ENCODE assay signal across 9 cellular contexts in the genomic region with DNA sequence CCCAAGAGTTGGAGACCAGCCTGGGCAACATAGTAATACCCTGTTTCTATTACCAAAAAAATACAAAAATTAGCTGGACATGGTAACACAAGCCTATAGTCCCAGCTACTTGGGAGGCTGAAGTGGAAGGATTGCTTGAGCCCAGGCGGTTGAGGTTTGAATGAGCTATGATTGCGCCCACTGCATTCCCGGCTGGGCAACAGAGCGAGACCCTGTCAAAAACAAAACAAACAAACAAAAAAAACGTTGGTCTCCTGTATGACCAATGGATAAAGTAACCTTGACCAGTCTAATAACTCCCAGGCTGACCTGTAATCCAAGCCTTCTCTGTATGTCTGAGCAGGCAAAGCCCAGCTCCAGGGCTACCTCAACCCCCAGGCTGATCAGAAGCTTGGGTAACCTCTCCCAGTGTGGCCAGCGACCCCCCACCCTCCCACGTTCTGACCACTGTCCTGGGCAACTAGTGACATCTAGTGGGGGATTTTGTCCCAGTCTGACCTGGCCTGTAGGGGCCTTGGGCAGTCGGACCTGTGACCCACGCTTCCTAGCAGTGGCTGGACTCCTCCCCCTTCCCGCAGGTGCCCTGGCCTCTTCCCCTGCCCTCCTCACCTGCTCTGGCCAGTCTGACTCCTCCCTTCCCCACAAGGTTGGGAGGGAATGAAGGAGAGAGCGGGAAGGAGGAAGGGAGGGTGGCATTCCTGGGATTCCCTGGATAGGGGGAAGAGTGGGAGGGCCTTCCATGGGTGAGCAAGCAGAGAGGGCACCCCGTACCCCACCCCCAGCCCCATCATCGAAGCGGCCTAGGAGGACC. TPM values are rescaled to one million over a fixed set of nuclear protein-coding genes. Genes with fewer than 3 reads are reported as not detected.
DNase-seq lines count a peak whose midpoint lies in the region; ATAC-seq and TF ChIP-seq lines count a peak whose summit lies in the region.
"Had no signal": no experiment of that assay in that cellular context is flagged by ENCODE, and none has a peak within 500 bp of the region (broad histone marks: within the 10 kb centered on the region; RNA-seq: fewer than 3 reads in every experiment).

No MANE protein-coding gene starts in this region.

- H3K4me3 Mint-ChIP-seq in Caco-2 (ENCODE audit: unreplicated experiment): peak overlapping the region; percentile 82
- H3K4me3 Mint-ChIP-seq in activated naive CD4-positive, alpha-beta T cell treated with anti-CD3 and anti-CD28 coated beads, Interleukin-2, amount 10 ng/mL, durations not matched to agents 7 days and 5 days: no peak overlapping the region
- H3K4me3 Mint-ChIP-seq in activated CD4-positive, alpha-beta T cell treated with anti-CD3 and anti-CD28 coated beads, Interleukin-2, amount 10 ng/mL, durations not matched to agents 24 days and 14 days: no peak overlapping the region

- peak; percentile 98 to 99 for DNase-seq in Caco-2
- peak; percentile 2 for DNase-seq in NCI-H1092 (lab: John Stamatoyannopoulos, UW)
- peak; percentile 32 for DNase-seq in choroid plexus epithelial cell (ENCODE audit: low read depth)
- peak; percentile 80 for DNase-seq in lower lobe of right lung
- DNase-seq in activated naive CD4-positive, alpha-beta T cell treated with anti-CD3 and anti-CD28 coated beads, Interleukin-2, amount 10 ng/mL, durations not matched to agents 7 days and 5 days: no peak
- no peak for DNase-seq in activated CD4-positive, alpha-beta T cell treated with anti-CD3 and anti-CD28 coated beads, Interleukin-2, amount 10 ng/mL, durations not matched to agents 24 days and 14 days
- no peak for DNase-seq in NCI-H82 treated with DMSO at 0.1 percent for 48 hours (lab: John Stamatoyannopoulos, UW; ENCODE audit: unreplicated experiment)

- H3K9me3 ChIP-seq in Caco-2: no peaks in the 10 kb centered on the region
- no peaks in the 10 kb centered on the region for H3K9me3 ChIP-seq in lower lobe of right lung

- TF ChIP-seq CTCF in Caco-2 (IDR thresholded peaks at IDR 0.05; ENCODE audit: insufficient read depth in 1 of 2, low read depth in 1 of 2, low read length in 1 of 2, severe bottlenecking in 1 of 2, unreplicated experiment in 1 of 2): peak; percentile 77 to 90
- peak; percentile 54 for TF ChIP-seq CTCF in choroid plexus epithelial cell (conservative IDR thresholded peaks at IDR 0.05; ENCODE audit: low read depth, low read length)
- peak; percentile 49 for TF ChIP-seq CTCF in lower lobe of right lung (IDR thresholded peaks at IDR 0.05)

- H3K9me3 Mint-ChIP-seq in Caco-2 (ENCODE audit: unreplicated experiment): peaks cover 10% of the 10 kb centered on the region
- no peaks in the 10 kb centered on the region for H3K9me3 Mint-ChIP-seq in activated naive CD4-positive, alpha-beta T cell treated with anti-CD3 and anti-CD28 coated beads, Interleukin-2, amount 10 ng/mL, durations not matched to agents 7 days and 5 days
- H3K9me3 Mint-ChIP-seq in activated CD4-positive, alpha-beta T cell treated with anti-CD3 and anti-CD28 coated beads, Interleukin-2, amount 10 ng/mL, durations not matched to agents 24 days and 14 days: no peaks in the 10 kb centered on the region

- intact Hi-C loops in Caco-2 (cut with micrococcal nuclease; ENCODE audit: unreplicated experiment) (loop anchor here (1.0 to 2.0 kb wide), 5 partner anchors 8 to 84 kb away; partner anchors contain the start of gene CBLC), lower lobe of right lung (cut with DNase I) (no loop called here)
- intact Hi-C loops in activated CD4-positive, alpha-beta T cell treated with anti-CD3 and anti-CD28 coated beads, Interleukin-2, amount 10 ng/mL, durations not matched to agents 24 days and 14 days (cut with micrococcal nuclease): no loop called here

- ATAC-seq in lower lobe of right lung: peak; percentile 88 to 92
- ATAC-seq in HG03045 (IDR thresholded peaks at IDR 0.05; ENCODE audit: unreplicated experiment): no peak

- H3K27me3 ChIP-seq in Caco-2 (replicated peaks; ENCODE audit: control insufficient read depth, insufficient read depth, low read length) (no peaks in the 10 kb centered on the region), lower lobe of right lung (ENCODE audit: low read depth) (no peaks in the 10 kb centered on the region)

- H3K27me3 Mint-ChIP-seq in Caco-2 (ENCODE audit: insufficient read depth, unreplicated experiment): no peaks in the 10 kb centered on the region
- peaks cover 51% of the 10 kb centered on the region for H3K27me3 Mint-ChIP-seq in activated naive CD4-positive, alpha-beta T cell treated with anti-CD3 and anti-CD28 coated beads, Interleukin-2, amount 10 ng/mL, durations not matched to agents 7 days and 5 days
- peaks cover 12% of the 10 kb centered on the region for H3K27me3 Mint-ChIP-seq in activated CD4-positive, alpha-beta T cell treated with anti-CD3 and anti-CD28 coated beads, Interleukin-2, amount 10 ng/mL, durations not matched to agents 24 days and 14 days

- peak overlapping the region; percentile 79 for H3K4me3 ChIP-seq in Caco-2 (ENCODE audit: low read depth, low read length)
- no peak overlapping the region for H3K4me3 ChIP-seq in choroid plexus epithelial cell (ENCODE audit: low read depth, low read length)
- H3K4me3 ChIP-seq in lower lobe of right lung: peak overlapping the region; percentile 71

- peaks cover 66% of the 10 kb centered on the region for H3K36me3 Mint-ChIP-seq in Caco-2 (ENCODE audit: insufficient read depth, unreplicated experiment)
- H3K36me3 Mint-ChIP-seq in activated naive CD4-positive, alpha-beta T cell treated with anti-CD3 and anti-CD28 coated beads, Interleukin-2, amount 10 ng/mL, durations not matched to agents 7 days and 5 days: no peaks in the 10 kb centered on the region
- no peaks in the 10 kb centered on the region for H3K36me3 Mint-ChIP-seq in activated CD4-positive, alpha-beta T cell treated with anti-CD3 and anti-CD28 coated beads, Interleukin-2, amount 10 ng/mL, durations not matched to agents 24 days and 14 days (ENCODE audit: low read depth)

- H3K4me1 ChIP-seq in Caco-2 (peaks cover 27% of the 10 kb centered on the region), lower lobe of right lung (peaks cover 35% of the 10 kb centered on the region)

- POLR2A ChIA-PET in Caco-2 (lab: Charles Lee): interaction anchor here (0.5 to 2.7 kb wide), 10 partner anchors 12 to 98 kb away, joined by 3 to 30 read pairs (median 6); partner anchors contain the start of genes APOE and NECTIN2

- H3K27ac ChIP-seq in lower lobe of right lung: peak overlapping the region; percentile 80

- peak overlapping the region; percentile 95 for H3K27ac Mint-ChIP-seq in Caco-2 (ENCODE audit: unreplicated experiment)
- H3K27ac Mint-ChIP-seq in activated naive CD4-positive, alpha-beta T cell treated with anti-CD3 and anti-CD28 coated beads, Interleukin-2, amount 10 ng/mL, durations not matched to agents 7 days and 5 days: no peak overlapping the region
- no peak overlapping the region for H3K27ac Mint-ChIP-seq in activated CD4-positive, alpha-beta T cell treated with anti-CD3 and anti-CD28 coated beads, Interleukin-2, amount 10 ng/mL, durations not matched to agents 24 days and 14 days

- CTCF ChIA-PET in Caco-2 (lab: Charles Lee): interaction anchor here (0.6 to 4.0 kb wide), 22 partner anchors 9 to 379 kb away, joined by 3 to 53 read pairs (median 4); partner anchors contain the start of genes CBLC and NECTIN2
- CTCF ChIA-PET in activated naive CD4-positive, alpha-beta T cell treated with anti-CD3 and anti-CD28 coated beads, Interleukin-2, amount 10 ng/mL, durations not matched to agents 7 days and 5 days (lab: Charles Lee): interaction anchor here (0.9 to 2.6 kb wide), 4 partner anchors 9 to 151 kb away, joined by 3 to 10 read pairs (median 4); no protein-coding TSS in a partner anchor

- BruUV-seq in Caco-2 (replicated peaks; lab: Mats Ljungman, UMichigan): TSS peak; percentile 5

- H3K4me1 Mint-ChIP-seq in Caco-2 (ENCODE audit: low read depth, unreplicated experiment): peaks cover 48% of the 10 kb centered on the region
- no peaks in the 10 kb centered on the region for H3K4me1 Mint-ChIP-seq in activated naive CD4-positive, alpha-beta T cell treated with anti-CD3 and anti-CD28 coated beads, Interleukin-2, amount 10 ng/mL, durations not matched to agents 7 days and 5 days
- no peaks in the 10 kb centered on the region for H3K4me1 Mint-ChIP-seq in activated CD4-positive, alpha-beta T cell treated with anti-CD3 and anti-CD28 coated beads, Interleukin-2, amount 10 ng/mL, durations not matched to agents 24 days and 14 days

- H3K36me3 ChIP-seq in Caco-2 (ENCODE audit: control insufficient read depth, insufficient read depth, low read length) (peaks cover 3% of the 10 kb centered on the region; the same call in 1 of the 2 replicates), lower lobe of right lung (peaks cover 12% of the 10 kb centered on the region)

RNA-seq across cellular contexts. Expression of gene BCAM, which starts 1.0 kb away (rescaled TPM):
- total RNA-seq in Caco-2 (2022) (230 and 244 TPM in 2 replicates), lower lobe of right lung (205 TPM)
- not detected in 2 replicates for total RNA-seq in activated CD4-positive, alpha-beta T cell treated with anti-CD3 and anti-CD28 coated beads, Interleukin-2, amount 10 ng/mL, durations not matched to agents 24 days and 14 days

RNA-seq across cellular contexts. Expression of gene CBLC, which starts 30.2 kb away (rescaled TPM):
- total RNA-seq in Caco-2 (2022) (42.3 and 43.6 TPM in 2 replicates), lower lobe of right lung (2.3 TPM)
- total RNA-seq in activated CD4-positive, alpha-beta T cell treated with anti-CD3 and anti-CD28 coated beads, Interleukin-2, amount 10 ng/mL, durations not matched to agents 24 days and 14 days: not detected in 2 replicates
- total RNA-seq: myocyte had no signal

RNA-seq across cellular contexts. Expression of gene NECTIN2, which starts 38.2 kb away (rescaled TPM):
- total RNA-seq in Caco-2 (2022): 257 and 258 TPM in 2 replicates
- 75.1 TPM for total RNA-seq in lower lobe of right lung
- 0.19 and 0.44 TPM in 2 replicates for total RNA-seq in activated CD4-positive, alpha-beta T cell treated with anti-CD3 and anti-CD28 coated beads, Interleukin-2, amount 10 ng/mL, durations not matched to agents 24 days and 14 days

RNA-seq across cellular contexts. Expression of gene BCL3, which starts 59.3 kb away (rescaled TPM):
- total RNA-seq in Caco-2 (2022) (15.5 and 21.3 TPM in 2 replicates), lower lobe of right lung (41.0 TPM)
- total RNA-seq in activated CD4-positive, alpha-beta T cell treated with anti-CD3 and anti-CD28 coated beads, Interleukin-2, amount 10 ng/mL, durations not matched to agents 24 days and 14 days: 66.3 and 73.1 TPM in 2 replicates

Comparison
In these comparisons a context has a peak if more than half of its experiments do, and no peak if none do; other contexts are left out.
1. DNase-seq: peak in Caco-2 (2 of 2), NCI-H1092 (single experiment), choroid plexus epithelial cell (single experiment) and lower lobe of right lung (single experiment); none in activated naive CD4-positive, alpha-beta T cell treated with anti-CD3 and anti-CD28 coated beads, Interleukin-2, amount 10 ng/mL, durations not matched to agents 7 days and 5 days (single experiment), activated CD4-positive, alpha-beta T cell treated with anti-CD3 and anti-CD28 coated beads, Interleukin-2, amount 10 ng/mL, durations not matched to agents 24 days and 14 days (single experiment) and NCI-H82 treated with DMSO at 0.1 percent for 48 hours (single experiment).
2. RNA of gene BCAM, which starts 1.0 kb away (total RNA-seq): 230 to 244 TPM in Caco-2 and 205 TPM in lower lobe of right lung (single experiment); not detected in activated CD4-positive, alpha-beta T cell treated with anti-CD3 and anti-CD28 coated beads, Interleukin-2, amount 10 ng/mL, durations not matched to agents 24 days and 14 days; every median in the first group is over 100 times any median in the second.
3. RNA of gene CBLC, which starts 30.2 kb away (total RNA-seq): 42.3 to 43.6 TPM in Caco-2; 2.3 TPM in lower lobe of right lung (single experiment) and not detected in activated CD4-positive, alpha-beta T cell treated with anti-CD3 and anti-CD28 coated beads, Interleukin-2, amount 10 ng/mL, durations not matched to agents 24 days and 14 days; every median in the first group is over 10 times any median in the second.
4. RNA of gene NECTIN2, which starts 38.2 kb away (total RNA-seq): 257 to 258 TPM in Caco-2 and 75.1 TPM in lower lobe of right lung (single experiment); 0.19 to 0.44 TPM in activated CD4-positive, alpha-beta T cell treated with anti-CD3 and anti-CD28 coated beads, Interleukin-2, amount 10 ng/mL, durations not matched to agents 24 days and 14 days; every median in the first group is over 10 times any median in the second.
5. Peak in every context shown above with its lines, with median percentiles within 50 percentile points of each other: CTCF ChIP-seq.